1 cellular context compared by ENCODE assay signal in the genomic region with DNA sequence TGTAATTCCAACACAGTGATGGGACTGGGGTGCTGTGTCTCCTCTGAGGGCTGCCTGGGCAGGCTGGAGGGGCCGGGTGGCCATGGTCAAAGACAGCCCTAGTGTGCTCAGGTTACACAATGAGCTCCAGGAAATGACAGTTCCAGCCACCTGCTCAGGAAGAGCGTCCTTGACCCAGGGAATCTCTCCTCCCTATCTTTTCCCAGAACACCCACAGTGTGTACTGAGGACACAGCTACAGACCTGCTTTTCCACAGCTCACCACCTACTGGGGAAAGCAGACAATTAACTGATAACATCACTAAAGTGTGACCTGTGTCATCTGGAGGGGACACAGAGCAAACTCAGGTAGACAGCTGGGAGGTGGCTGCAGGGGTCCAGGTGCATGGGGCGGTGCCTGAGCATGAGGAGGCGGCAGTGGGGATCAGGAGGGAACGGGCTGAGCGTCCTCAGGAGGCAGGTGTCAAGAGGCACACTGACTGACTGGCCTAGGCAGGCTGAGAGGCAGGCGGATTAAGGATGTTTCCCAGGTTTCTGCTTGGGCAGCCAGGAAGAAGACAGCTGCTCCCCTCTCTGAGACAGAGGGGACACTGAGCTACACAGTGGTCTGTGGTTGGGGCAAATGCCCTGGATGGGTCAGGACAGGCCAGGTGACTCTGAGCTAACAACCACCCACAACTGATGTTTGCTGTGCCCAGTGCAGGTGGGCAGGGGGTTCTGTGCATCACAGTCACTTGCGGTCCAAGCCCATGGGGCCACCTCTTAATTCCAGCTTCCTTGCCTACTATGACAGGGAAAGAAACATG.
A peak's percentile ranks its signal among the peaks of the same experiment; 100 is the strongest.
TF ChIP-seq lines count a peak whose summit lies in the region.

No MANE protein-coding gene starts in this region.

TF ChIP-seq in HepG2, 621 proteins besides CTCF, POLR2A, EP300 and RAD21 (continued from another document and continues in another):
- no peak for TF ChIP-seq ZNF841 (CRISPR knock-in tag; IDR thresholded peaks at IDR 0.05; ENCODE audit: borderline replicate concordance)
- no peak; the same call in 1 of the 2 replicates for TF ChIP-seq ZSCAN22 (CRISPR knock-in tag; IDR thresholded peaks at IDR 0.05)
- TF ChIP-seq HIVEP1 (CRISPR knock-in tag; IDR thresholded peaks at IDR 0.05), result peak; percentile 88; the same call in 1 of the 2 replicates
- no peak for TF ChIP-seq ZFAT (CRISPR knock-in tag; conservative IDR thresholded peaks at IDR 0.05)
- no peak for TF ChIP-seq CCAR2 (optimal IDR thresholded peaks at IDR 0.05; ENCODE audit: low read depth, low read length)
- TF ChIP-seq ZNF83 (CRISPR knock-in tag; IDR thresholded peaks at IDR 0.05; ENCODE audit: borderline replicate concordance), result no peak
- TF ChIP-seq, protein P1, sequence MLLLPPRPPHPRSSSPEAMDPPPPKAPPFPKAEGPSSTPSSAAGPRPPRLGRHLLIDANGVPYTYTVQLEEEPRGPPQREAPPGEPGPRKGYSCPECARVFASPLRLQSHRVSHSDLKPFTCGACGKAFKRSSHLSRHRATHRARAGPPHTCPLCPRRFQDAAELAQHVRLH (CRISPR knock-in tag; IDR thresholded peaks at IDR 0.05; ENCODE audit: borderline replicate concordance, low read depth), result peak; percentile 90; the same call in 1 of the 2 replicates
- no peak for TF ChIP-seq SNRNP70 (IDR thresholded peaks at IDR 0.05; ENCODE audit: low read depth, low read length)
- no peak for TF ChIP-seq TP53 (CRISPR knock-in tag; conservative IDR thresholded peaks at IDR 0.05)
- no peak for TF ChIP-seq SOX6 (IDR thresholded peaks at IDR 0.05)
- peak; percentile 99 for TF ChIP-seq SOX6 (CRISPR knock-in tag; IDR thresholded peaks at IDR 0.05)
- no peak for TF ChIP-seq MZF1 (CRISPR knock-in tag; IDR thresholded peaks at IDR 0.05; ENCODE audit: borderline replicate concordance)
- TF ChIP-seq, protein P2, sequence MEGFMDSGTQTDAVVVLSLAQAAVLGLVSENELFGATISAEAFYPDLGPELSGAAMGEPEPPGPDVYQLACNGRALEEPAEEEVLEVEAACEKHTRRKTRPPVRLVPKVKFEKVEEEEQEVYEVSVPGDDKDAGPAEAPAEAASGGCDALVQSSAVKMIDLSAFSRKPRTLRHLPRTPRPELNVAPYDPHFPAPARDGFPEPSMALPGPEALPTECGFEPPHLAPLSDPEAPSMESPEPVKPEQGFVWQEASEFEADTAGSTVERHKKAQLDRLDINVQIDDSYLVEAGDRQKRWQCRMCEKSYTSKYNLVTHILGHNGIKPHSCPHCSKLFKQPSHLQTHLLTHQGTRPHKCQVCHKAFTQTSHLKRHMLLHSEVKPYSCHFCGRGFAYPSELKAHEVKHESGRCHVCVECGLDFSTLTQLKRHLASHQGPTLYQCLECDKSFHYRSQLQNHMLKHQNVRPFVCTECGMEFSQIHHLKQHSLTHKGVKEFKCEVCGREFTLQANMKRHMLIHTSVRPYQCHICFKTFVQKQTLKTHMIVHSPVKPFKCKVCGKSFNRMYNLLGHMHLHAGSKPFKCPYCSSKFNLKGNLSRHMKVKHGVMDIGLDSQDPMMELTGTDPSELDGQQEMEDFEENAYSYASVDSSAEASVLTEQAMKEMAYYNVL (CRISPR knock-in tag; IDR thresholded peaks at IDR 0.05; ENCODE audit: borderline replicate concordance), result peak; percentile 86; the same call in 1 of the 2 replicates
- TF ChIP-seq ZNF572 (CRISPR knock-in tag; IDR thresholded peaks at IDR 0.05), result no peak
- TF ChIP-seq SCMH1 (CRISPR knock-in tag; IDR thresholded peaks at IDR 0.05; ENCODE audit: borderline replicate concordance), result no peak
- peak; percentile 73; the same call in 1 of the 2 replicates for TF ChIP-seq KDM2A (CRISPR knock-in tag; IDR thresholded peaks at IDR 0.05; ENCODE audit: borderline replicate concordance, low read depth)
- TF ChIP-seq, protein P3, sequence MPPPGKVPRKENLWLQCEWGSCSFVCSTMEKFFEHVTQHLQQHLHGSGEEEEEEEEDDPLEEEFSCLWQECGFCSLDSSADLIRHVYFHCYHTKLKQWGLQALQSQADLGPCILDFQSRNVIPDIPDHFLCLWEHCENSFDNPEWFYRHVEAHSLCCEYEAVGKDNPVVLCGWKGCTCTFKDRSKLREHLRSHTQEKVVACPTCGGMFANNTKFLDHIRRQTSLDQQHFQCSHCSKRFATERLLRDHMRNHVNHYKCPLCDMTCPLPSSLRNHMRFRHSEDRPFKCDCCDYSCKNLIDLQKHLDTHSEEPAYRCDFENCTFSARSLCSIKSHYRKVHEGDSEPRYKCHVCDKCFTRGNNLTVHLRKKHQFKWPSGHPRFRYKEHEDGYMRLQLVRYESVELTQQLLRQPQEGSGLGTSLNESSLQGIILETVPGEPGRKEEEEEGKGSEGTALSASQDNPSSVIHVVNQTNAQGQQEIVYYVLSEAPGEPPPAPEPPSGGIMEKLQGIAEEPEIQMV (CRISPR knock-in tag; IDR thresholded peaks at IDR 0.05; ENCODE audit: low read depth), result peak; percentile 85
- TF ChIP-seq YEATS2 (CRISPR knock-in tag; IDR thresholded peaks at IDR 0.05; ENCODE audit: borderline replicate concordance), result peak; percentile 73; the same call in 1 of the 2 replicates
- TF ChIP-seq TGIF2 (CRISPR knock-in tag; IDR thresholded peaks at IDR 0.05), result peak; percentile 99
- TF ChIP-seq, protein P4, sequence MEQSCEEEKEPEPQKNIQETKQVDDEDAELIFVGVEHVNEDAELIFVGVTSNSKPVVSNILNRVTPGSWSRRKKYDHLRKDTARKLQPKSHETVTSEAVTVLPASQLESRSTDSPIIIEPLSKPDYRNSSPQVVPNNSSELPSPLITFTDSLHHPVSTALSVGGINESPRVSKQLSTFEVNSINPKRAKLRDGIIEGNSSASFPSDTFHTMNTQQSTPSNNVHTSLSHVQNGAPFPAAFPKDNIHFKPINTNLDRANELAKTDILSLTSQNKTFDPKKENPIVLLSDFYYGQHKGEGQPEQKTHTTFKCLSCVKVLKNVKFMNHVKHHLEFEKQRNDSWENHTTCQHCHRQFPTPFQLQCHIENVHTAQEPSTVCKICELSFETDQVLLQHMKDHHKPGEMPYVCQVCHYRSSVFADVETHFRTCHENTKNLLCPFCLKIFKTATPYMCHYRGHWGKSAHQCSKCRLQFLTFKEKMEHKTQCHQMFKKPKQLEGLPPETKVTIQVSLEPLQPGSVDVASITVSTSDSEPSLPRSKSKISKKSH (CRISPR knock-in tag; IDR thresholded peaks at IDR 0.05; ENCODE audit: borderline replicate concordance), result no peak
- no peak for TF ChIP-seq BHLHE40 (IDR thresholded peaks at IDR 0.05; ENCODE audit: low read length)
- peak; percentile 93 for TF ChIP-seq HOXA3 (CRISPR knock-in tag; IDR thresholded peaks at IDR 0.05)
- TF ChIP-seq, protein P5, sequence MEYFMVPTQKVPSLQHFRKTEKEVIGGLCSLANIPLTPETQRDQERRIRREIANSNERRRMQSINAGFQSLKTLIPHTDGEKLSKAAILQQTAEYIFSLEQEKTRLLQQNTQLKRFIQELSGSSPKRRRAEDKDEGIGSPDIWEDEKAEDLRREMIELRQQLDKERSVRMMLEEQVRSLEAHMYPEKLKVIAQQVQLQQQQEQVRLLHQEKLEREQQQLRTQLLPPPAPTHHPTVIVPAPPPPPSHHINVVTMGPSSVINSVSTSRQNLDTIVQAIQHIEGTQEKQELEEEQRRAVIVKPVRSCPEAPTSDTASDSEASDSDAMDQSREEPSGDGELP (IDR thresholded peaks at IDR 0.05; ENCODE audit: borderline replicate concordance, low read depth), result peak; percentile 93; the same call in 1 of the 2 replicates
- TF ChIP-seq KLF13 (CRISPR knock-in tag; IDR thresholded peaks at IDR 0.05), result no peak
- TF ChIP-seq, protein P6, sequence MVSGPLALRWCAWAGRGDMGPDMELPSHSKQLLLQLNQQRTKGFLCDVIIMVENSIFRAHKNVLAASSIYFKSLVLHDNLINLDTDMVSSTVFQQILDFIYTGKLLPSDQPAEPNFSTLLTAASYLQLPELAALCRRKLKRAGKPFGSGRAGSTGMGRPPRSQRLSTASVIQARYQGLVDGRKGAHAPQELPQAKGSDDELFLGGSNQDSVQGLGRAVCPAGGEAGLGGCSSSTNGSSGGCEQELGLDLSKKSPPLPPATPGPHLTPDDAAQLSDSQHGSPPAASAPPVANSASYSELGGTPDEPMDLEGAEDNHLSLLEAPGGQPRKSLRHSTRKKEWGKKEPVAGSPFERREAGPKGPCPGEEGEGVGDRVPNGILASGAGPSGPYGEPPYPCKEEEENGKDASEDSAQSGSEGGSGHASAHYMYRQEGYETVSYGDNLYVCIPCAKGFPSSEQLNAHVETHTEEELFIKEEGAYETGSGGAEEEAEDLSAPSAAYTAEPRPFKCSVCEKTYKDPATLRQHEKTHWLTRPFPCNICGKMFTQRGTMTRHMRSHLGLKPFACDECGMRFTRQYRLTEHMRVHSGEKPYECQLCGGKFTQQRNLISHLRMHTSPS (CRISPR knock-in tag; IDR thresholded peaks at IDR 0.05; ENCODE audit: low read depth), result peak; percentile 88
- TF ChIP-seq HNRNPLL (IDR thresholded peaks at IDR 0.05; ENCODE audit: low read depth, low read length, poor library complexity, severe bottlenecking), result no peak
- peak; percentile 79; the same call in 1 of the 2 replicates for TF ChIP-seq CBFB (CRISPR knock-in tag; IDR thresholded peaks at IDR 0.05)
- no peak; the same call in 1 of the 2 replicates for TF ChIP-seq ZNF460 (CRISPR knock-in tag; IDR thresholded peaks at IDR 0.05; ENCODE audit: borderline replicate concordance)
- no peak for TF ChIP-seq ZNF160 (CRISPR knock-in tag; IDR thresholded peaks at IDR 0.05)
- TF ChIP-seq HNRNPK (IDR thresholded peaks at IDR 0.05; ENCODE audit: low read depth, low read length, poor library complexity, severe bottlenecking), result no peak
- TF ChIP-seq, protein P7, sequence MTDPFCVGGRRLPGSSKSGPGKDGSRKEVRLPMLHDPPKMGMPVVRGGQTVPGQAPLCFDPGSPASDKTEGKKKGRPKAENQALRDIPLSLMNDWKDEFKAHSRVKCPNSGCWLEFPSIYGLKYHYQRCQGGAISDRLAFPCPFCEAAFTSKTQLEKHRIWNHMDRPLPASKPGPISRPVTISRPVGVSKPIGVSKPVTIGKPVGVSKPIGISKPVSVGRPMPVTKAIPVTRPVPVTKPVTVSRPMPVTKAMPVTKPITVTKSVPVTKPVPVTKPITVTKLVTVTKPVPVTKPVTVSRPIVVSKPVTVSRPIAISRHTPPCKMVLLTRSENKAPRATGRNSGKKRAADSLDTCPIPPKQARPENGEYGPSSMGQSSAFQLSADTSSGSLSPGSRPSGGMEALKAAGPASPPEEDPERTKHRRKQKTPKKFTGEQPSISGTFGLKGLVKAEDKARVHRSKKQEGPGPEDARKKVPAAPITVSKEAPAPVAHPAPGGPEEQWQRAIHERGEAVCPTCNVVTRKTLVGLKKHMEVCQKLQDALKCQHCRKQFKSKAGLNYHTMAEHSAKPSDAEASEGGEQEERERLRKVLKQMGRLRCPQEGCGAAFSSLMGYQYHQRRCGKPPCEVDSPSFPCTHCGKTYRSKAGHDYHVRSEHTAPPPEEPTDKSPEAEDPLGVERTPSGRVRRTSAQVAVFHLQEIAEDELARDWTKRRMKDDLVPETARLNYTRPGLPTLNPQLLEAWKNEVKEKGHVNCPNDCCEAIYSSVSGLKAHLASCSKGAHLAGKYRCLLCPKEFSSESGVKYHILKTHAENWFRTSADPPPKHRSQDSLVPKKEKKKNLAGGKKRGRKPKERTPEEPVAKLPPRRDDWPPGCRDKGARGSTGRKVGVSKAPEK (CRISPR knock-in tag; IDR thresholded peaks at IDR 0.05; ENCODE audit: borderline replicate concordance), result 0 out of 2 replicates have a peak, but pooled peaks have one; percentile 39
- peak; percentile 84; the same call in 1 of the 2 replicates for TF ChIP-seq ZNF317 (CRISPR knock-in tag; IDR thresholded peaks at IDR 0.05)
- TF ChIP-seq TCF12 (IDR thresholded peaks at IDR 0.05), result no peak
- TF ChIP-seq TCF12 (CRISPR knock-in tag; IDR thresholded peaks at IDR 0.05), result 0 out of 2 replicates have a peak, but pooled peaks have one; percentile 73
- no peak for TF ChIP-seq ZNF850 (CRISPR knock-in tag; conservative IDR thresholded peaks at IDR 0.05)
- TF ChIP-seq NFATC3 (CRISPR knock-in tag; IDR thresholded peaks at IDR 0.05), result no peak
- TF ChIP-seq ZNF747 (CRISPR knock-in tag; IDR thresholded peaks at IDR 0.05; ENCODE audit: borderline replicate concordance), result peak; percentile 84; the same call in 1 of the 2 replicates
- no peak for TF ChIP-seq REXO4 (CRISPR knock-in tag; IDR thresholded peaks at IDR 0.05; ENCODE audit: borderline replicate concordance)
- TF ChIP-seq SAFB2 (CRISPR knock-in tag; IDR thresholded peaks at IDR 0.05; ENCODE audit: borderline replicate concordance, low read depth), result no peak; the same call in 1 of the 2 replicates
- no peak; the same call in 1 of the 2 replicates for TF ChIP-seq HNF4G (IDR thresholded peaks at IDR 0.05; ENCODE audit: borderline replicate concordance, low read depth, low read length)
- peak; percentile 77 for TF ChIP-seq HNF4G (CRISPR knock-in tag; IDR thresholded peaks at IDR 0.05; ENCODE audit: borderline replicate concordance, low read depth)
- 0 out of 2 replicates have a peak, but pooled peaks have one; percentile 24 for TF ChIP-seq CCDC6 (CRISPR knock-in tag; IDR thresholded peaks at IDR 0.05)
- peak; percentile 51 for TF ChIP-seq POLR2G (IDR thresholded peaks at IDR 0.05; ENCODE audit: low read depth, low read length)
- TF ChIP-seq WIZ (CRISPR knock-in tag; IDR thresholded peaks at IDR 0.05), result no peak; the same call in 1 of the 2 replicates
- TF ChIP-seq JUND (CRISPR knock-in tag; IDR thresholded peaks at IDR 0.05), result peak; percentile 83
- TF ChIP-seq, protein P8, sequence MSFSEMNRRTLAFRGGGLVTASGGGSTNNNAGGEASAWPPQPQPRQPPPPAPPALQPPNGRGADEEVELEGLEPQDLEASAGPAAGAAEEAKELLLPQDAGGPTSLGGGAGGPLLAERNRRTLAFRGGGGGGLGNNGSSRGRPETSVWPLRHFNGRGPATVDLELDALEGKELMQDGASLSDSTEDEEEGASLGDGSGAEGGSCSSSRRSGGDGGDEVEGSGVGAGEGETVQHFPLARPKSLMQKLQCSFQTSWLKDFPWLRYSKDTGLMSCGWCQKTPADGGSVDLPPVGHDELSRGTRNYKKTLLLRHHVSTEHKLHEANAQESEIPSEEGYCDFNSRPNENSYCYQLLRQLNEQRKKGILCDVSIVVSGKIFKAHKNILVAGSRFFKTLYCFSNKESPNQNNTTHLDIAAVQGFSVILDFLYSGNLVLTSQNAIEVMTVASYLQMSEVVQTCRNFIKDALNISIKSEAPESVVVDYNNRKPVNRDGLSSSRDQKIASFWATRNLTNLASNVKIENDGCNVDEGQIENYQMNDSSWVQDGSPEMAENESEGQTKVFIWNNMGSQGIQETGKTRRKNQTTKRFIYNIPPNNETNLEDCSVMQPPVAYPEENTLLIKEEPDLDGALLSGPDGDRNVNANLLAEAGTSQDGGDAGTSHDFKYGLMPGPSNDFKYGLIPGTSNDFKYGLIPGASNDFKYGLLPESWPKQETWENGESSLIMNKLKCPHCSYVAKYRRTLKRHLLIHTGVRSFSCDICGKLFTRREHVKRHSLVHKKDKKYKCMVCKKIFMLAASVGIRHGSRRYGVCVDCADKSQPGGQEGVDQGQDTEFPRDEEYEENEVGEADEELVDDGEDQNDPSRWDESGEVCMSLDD (CRISPR knock-in tag; IDR thresholded peaks at IDR 0.05; ENCODE audit: borderline replicate concordance), result no peak
- TF ChIP-seq CHD2 (IDR thresholded peaks at IDR 0.05; ENCODE audit: low read depth, low read length), result peak; percentile 31; the same call in 1 of the 2 replicates
- peak; percentile 94 for TF ChIP-seq TARDBP (CRISPR knock-in tag; IDR thresholded peaks at IDR 0.05)
- peak; percentile 63; the same call in 1 of the 2 replicates for TF ChIP-seq ZNF335 (CRISPR knock-in tag; IDR thresholded peaks at IDR 0.05)
- TF ChIP-seq ZNF510 (CRISPR knock-in tag; IDR thresholded peaks at IDR 0.05; ENCODE audit: low read depth), result peak; percentile 79; the same call in 1 of the 2 replicates
- TF ChIP-seq ZFP1 (CRISPR knock-in tag; IDR thresholded peaks at IDR 0.05), result peak; percentile 72
- 0 out of 2 replicates have a peak, but pooled peaks have one; percentile 54 for TF ChIP-seq SSRP1 (CRISPR knock-in tag; IDR thresholded peaks at IDR 0.05)
- 0 out of 2 replicates have a peak, but pooled peaks have one; percentile 75 for TF ChIP-seq KDM4B (CRISPR knock-in tag; IDR thresholded peaks at IDR 0.05)
- 0 out of 2 replicates have a peak, but pooled peaks have one; percentile 54 for TF ChIP-seq ZFP36L2 (CRISPR knock-in tag; IDR thresholded peaks at IDR 0.05)
